13 cellular contexts compared by ENCODE assay signal in genomic region chr6:161227004-161227950, GRCh38. TPM values are rescaled to one million over a fixed set of nuclear protein-coding genes. Genes with fewer than 3 reads are reported as not detected.
A peak's percentile ranks its signal among the peaks of the same experiment; 100 is the strongest.
DNase-seq lines count a peak whose midpoint lies in the region; ATAC-seq and TF ChIP-seq lines count a peak whose summit lies in the region.
"Had no signal": no experiment of that assay in that cellular context is flagged by ENCODE, and none has a peak within 500 bp of the region (broad histone marks: within the 10 kb centered on the region; RNA-seq: fewer than 3 reads in every experiment).

No MANE protein-coding gene starts in this region.

- no peaks in the 10 kb centered on the region for H3F3A ChIP-seq in PC-9 (ENCODE audit: insufficient read depth, low read depth)

- CTCF ChIA-PET in HCT116 (lab: Charles Lee) (no interaction called here), PC-9 (lab: Charles Lee) (no interaction called here)

- BruUV-seq in HCT116 (replicated peaks; lab: Mats Ljungman, UMichigan) (no TSS peak), PC-9 (replicated peaks; lab: Mats Ljungman, UMichigan) (no TSS peak)

- H3K9me2 ChIP-seq in HCT116 (ENCODE audit: insufficient read depth): no peaks in the 10 kb centered on the region
- H3K9me2 ChIP-seq in PC-9 (ENCODE audit: insufficient read depth): no peaks in the 10 kb centered on the region

- H3K36me3 Mint-ChIP-seq in natural killer cell: peaks cover 17% of the 10 kb centered on the region

- in situ Hi-C loops in G401 (cut with HindIII; ENCODE audit: low sequenced_read_pairs): no loop called here

- H2AFZ ChIP-seq in HCT116 (ENCODE audit: low read depth, low read length, poor library complexity, severe bottlenecking) (no peak overlapping the region), PC-9 (no peak overlapping the region)

- no peaks in the 10 kb centered on the region for H3K36me3 ChIP-seq in HCT116 (ENCODE audit: control insufficient read depth in 1 of 2, insufficient read depth in 2 of 2, low read length in 2 of 2)
- H3K36me3 ChIP-seq in PC-9 (ENCODE audit: low read depth): no peaks in the 10 kb centered on the region

- H3K27me3 ChIP-seq in HCT116 (ENCODE audit: insufficient read depth, low read length) (no peaks in the 10 kb centered on the region), PC-9 (ENCODE audit: insufficient read depth, low read depth) (peaks cover 24% of the 10 kb centered on the region)
- H3K27me3 ChIP-seq: SJCRH30 had no signal

- H3K9ac ChIP-seq in HCT116 (ENCODE audit: low read length): peak overlapping the region; percentile 18; the same call in 1 of the 2 replicates

- peaks cover 64 to 75% of the 10 kb centered on the region in 2 donors for H3K4me1 Mint-ChIP-seq in natural killer cell
- H3K4me1 Mint-ChIP-seq in stimulated activated naive CD8-positive, alpha-beta T cell treated with anti-CD3 and anti-CD28 coated beads, Interleukin-15, amount 100 ng/mL, for 72 hours: peaks cover 11% of the 10 kb centered on the region

- H3K9me3 ChIP-seq in HCT116 (ENCODE audit: control insufficient read depth in 1 of 2, insufficient read depth in 1 of 2, low read depth in 1 of 2, low read length in 2 of 2) (no peaks in the 10 kb centered on the region), PC-9 (ENCODE audit: insufficient read depth, low read depth) (no peaks in the 10 kb centered on the region)

- DNase-seq in G401 (ENCODE audit: low spot score) (peak; percentile 53), HCT116 (ENCODE audit: low read depth, low spot score) (no peak), natural killer cell (no peak), PC-9 (no peak)
- no peak for DNase-seq in stimulated activated naive CD8-positive, alpha-beta T cell treated with anti-CD3 and anti-CD28 coated beads, Interleukin-15, amount 100 ng/mL, for 72 hours
- DNase-seq: activated B cell treated with CpG ODN at 0.5 μM for 24 hours, Calu3, NCI-H1417, SJCRH30 had no signal

- RAD21 ChIA-PET in HCT116 (lab: Charles Lee; ENCODE audit: low non-redundant PET in 1 of 2, low total read pairs in 2 of 2, uncharacterized antibody in 2 of 2, unreplicated experiment in 2 of 2): no interaction called here

- TF ChIP-seq CTCF in HCT116 (IDR thresholded peaks at IDR 0.05 in 2 of 3, conservative IDR thresholded peaks at IDR 0.05 in 1 of 3; ENCODE audit: borderline replicate concordance in 1 of 3, insufficient read depth in 1 of 3, low read depth in 2 of 3, low read length in 2 of 3): no peak
- TF ChIP-seq CTCF in natural killer cell (IDR thresholded peaks at IDR 0.05): no peak
- no peak for TF ChIP-seq CTCF in PC-9 (conservative IDR thresholded peaks at IDR 0.05)

- H3K4me2 ChIP-seq in HCT116 (ENCODE audit: low read length) (peak overlapping the region; percentile 41), PC-9 (no peak overlapping the region)

- H3K27ac ChIP-seq in HCT116 (ENCODE audit: low read depth, low read length) (no peak overlapping the region), cingulate gyrus (ENCODE audit: low read depth, low read length) (peak overlapping the region; percentile 51), PC-9 (no peak overlapping the region)
- H3K27ac ChIP-seq: SJCRH30 had no signal

- H3K27ac Mint-ChIP-seq in natural killer cell: peak overlapping the region; percentile 87 to 99
- H3K27ac Mint-ChIP-seq in stimulated activated naive CD8-positive, alpha-beta T cell treated with anti-CD3 and anti-CD28 coated beads, Interleukin-15, amount 100 ng/mL, for 72 hours: no peak overlapping the region
- H3K27ac Mint-ChIP-seq: activated B cell treated with CpG ODN at 0.5 μM for 24 hours had no signal

- intact Hi-C loops in HCT116 (cut with micrococcal nuclease): loop anchor here (5.0 kb wide), 1 partner anchor 90 kb away; no protein-coding TSS in a partner anchor
- intact Hi-C loops in natural killer cell (cut with micrococcal nuclease): loop anchor here (5.0 kb wide), 1 partner anchor 145 kb away; no protein-coding TSS in a partner anchor
- intact Hi-C loops in PC-9 (cut with micrococcal nuclease; ENCODE audit: unreplicated experiment): no loop called here

- ATAC-seq in HCT116: 0 out of 2 replicates have a peak, but pooled peaks have one; percentile 9
- peak in 1 of 3 donors; percentile 32 for ATAC-seq in natural killer cell
- ATAC-seq in GM18873 (IDR thresholded peaks at IDR 0.05; ENCODE audit: low FRiP score, unreplicated experiment): no peak
- ATAC-seq in HG02852 (IDR thresholded peaks at IDR 0.05; ENCODE audit: unreplicated experiment): no peak
- ATAC-seq in stimulated activated naive CD8-positive, alpha-beta T cell treated with anti-CD3 and anti-CD28 coated beads, Interleukin-15, amount 100 ng/mL, for 72 hours: no peak

- POLR2A ChIA-PET in HCT116 (lab: Charles Lee): no interaction called here
- POLR2A ChIA-PET in PC-9 (lab: Charles Lee; ENCODE audit: unreplicated experiment): no interaction called here

- H4K20me1 ChIP-seq in HCT116 (ENCODE audit: insufficient read depth) (no peaks in the 10 kb centered on the region), PC-9 (ENCODE audit: insufficient read depth) (no peaks in the 10 kb centered on the region)

- H3K4me3 Mint-ChIP-seq in natural killer cell: peak overlapping the region; percentile 96
- H3K4me3 Mint-ChIP-seq in stimulated activated naive CD8-positive, alpha-beta T cell treated with anti-CD3 and anti-CD28 coated beads, Interleukin-15, amount 100 ng/mL, for 72 hours: no peak overlapping the region
- H3K4me3 Mint-ChIP-seq: activated B cell treated with CpG ODN at 0.5 μM for 24 hours had no signal

- peaks cover 5 to 6% of the 10 kb centered on the region in 2 donors for H3K27me3 Mint-ChIP-seq in natural killer cell (ENCODE audit: low read depth in 2 of 2)
- no peaks in the 10 kb centered on the region for H3K27me3 Mint-ChIP-seq in stimulated activated naive CD8-positive, alpha-beta T cell treated with anti-CD3 and anti-CD28 coated beads, Interleukin-15, amount 100 ng/mL, for 72 hours
- H3K27me3 Mint-ChIP-seq: activated B cell treated with CpG ODN at 0.5 μM for 24 hours; activated naive CD8-positive, alpha-beta T cell treated with anti-CD3 and anti-CD28 coated beads, Interleukin-2, amount 10 ng/mL, durations not matched to agents 7 days and 5 days had no signal

- H3K9me3 Mint-ChIP-seq in natural killer cell: peaks cover 0 to 2% of the 10 kb centered on the region in 2 donors
- peaks cover 5 to 7% of the 10 kb centered on the region in 2 donors for H3K9me3 Mint-ChIP-seq in stimulated activated naive CD8-positive, alpha-beta T cell treated with anti-CD3 and anti-CD28 coated beads, Interleukin-15, amount 100 ng/mL, for 72 hours
- H3K9me3 Mint-ChIP-seq: activated B cell treated with CpG ODN at 0.5 μM for 24 hours; activated naive CD8-positive, alpha-beta T cell treated with anti-CD3 and anti-CD28 coated beads, Interleukin-2, amount 10 ng/mL, durations not matched to agents 7 days and 5 days had no signal

- no peak for TF ChIP-seq RAD21 in HCT116 (IDR thresholded peaks at IDR 0.05; ENCODE audit: low read depth)

- H3K4me1 ChIP-seq in HCT116 (ENCODE audit: control insufficient read depth in 1 of 2, insufficient read depth in 2 of 2, low read length in 2 of 2) (peaks cover 2 to 62% of the 10 kb centered on the region in 2 experiments), PC-9 (replicated peaks; ENCODE audit: insufficient read depth) (no peaks in the 10 kb centered on the region)
- H3K4me1 ChIP-seq: SJCRH30 had no signal

- no peak for TF ChIP-seq POLR2A in HCT116 (IDR thresholded peaks at IDR 0.05; ENCODE audit: borderline replicate concordance, extremely low read depth, insufficient read depth, insufficient read length)

- H3K4me3 ChIP-seq in HCT116 (replicated peaks in 1 of 2; ENCODE audit: low read depth in 1 of 2, low read length in 2 of 2): no peak overlapping the region
- no peak overlapping the region for H3K4me3 ChIP-seq in PC-9
- H3K4me3 ChIP-seq: SJCRH30 had no signal

- H3K79me2 ChIP-seq in HCT116 (ENCODE audit: insufficient read depth, low read length): no peaks in the 10 kb centered on the region
- no peaks in the 10 kb centered on the region for H3K79me2 ChIP-seq in PC-9 (ENCODE audit: low read depth)

TF ChIP-seq in HCT116, 20 proteins besides CTCF, POLR2A, EP300 and RAD21:
- TF ChIP-seq JUND (IDR thresholded peaks at IDR 0.05) (no peak), FOSL1 (IDR thresholded peaks at IDR 0.05; ENCODE audit: low read depth) (peak; percentile 28; the same call in 1 of the 2 replicates)

RNA-seq across cellular contexts. Expression of gene AGPAT4, which starts 46.6 kb away (rescaled TPM):
- 3.6 TPM in 2 replicates for total RNA-seq in G401 (2014; rRNA removed; shearing (Covaris generic))
- 15.5 TPM for total RNA-seq in HCT116 (2021; ENCODE audit: unreplicated experiment)
- polyA plus RNA-seq in HCT116 (2012): 9.6 and 13.4 TPM in 2 replicates
- 10 to 100 TPM; 24.5 to 38.1 (median 25.8) TPM for total RNA-seq in natural killer cell
- 0.07 and 0.10 TPM in 2 replicates for total RNA-seq in PC-9 (2021)

Comparison
In these comparisons a context has a peak if more than half of its experiments do, and no peak if none do; other contexts are left out.
1. H3K27ac Mint-ChIP-seq: peak in natural killer cell (2 of 2); none in stimulated activated naive CD8-positive, alpha-beta T cell treated with anti-CD3 and anti-CD28 coated beads, Interleukin-15, amount 100 ng/mL, for 72 hours (0 of 2).